In genomic region chr11:110909331-110909730, GRCh38 we compare ENCODE assay signal across 28 cellular contexts.
DNase-seq lines count a peak whose midpoint lies in the region; TF ChIP-seq lines count a peak whose summit lies in the region.
"Had no signal": no experiment of that assay in that cellular context is flagged by ENCODE, and none has a peak within 500 bp of the region (broad histone marks: within the 10 kb centered on the region; RNA-seq: fewer than 3 reads in every experiment).

No MANE protein-coding gene starts in this region.

- peaks cover 24% of the 10 kb centered on the region for H3K4me1 Mint-ChIP-seq in activated T-cell treated with anti-CD3 and anti-CD28 coated beads, Interleukin-2, amount 50 U/mL, for 24 hours (ENCODE audit: low read depth)

- no peak overlapping the region for H2AK5ac ChIP-seq in mesenchymal stem cell (ENCODE audit: low read length, severe bottlenecking)

- intact Hi-C loops in vagina (cut with DNase I) (no loop called here), colonic mucosa (cut with DNase I) (no loop called here)

- H2AFZ ChIP-seq in mesenchymal stem cell (ENCODE audit: low read depth, low read length), result no peak overlapping the region

- H3K27ac Mint-ChIP-seq in activated T-cell treated with anti-CD3 and anti-CD28 coated beads, Interleukin-2, amount 50 U/mL, for 24 hours, result no peak overlapping the region
- H3K27ac Mint-ChIP-seq: activated naive CD4-positive, alpha-beta T cell treated with anti-CD3 and anti-CD28 coated beads, Interleukin-2, amount 50 U/mL, for 24 hours; activated T-helper 17 cell treated with anti-CD3 and anti-CD28 coated beads, Interleukin-2, amount 50 U/mL, for 72 hours; dendritic cell treated with granulocyte-macrophage colony-stimulating factor and Interleukin-4, amounts not matched to agents 40 ng/mL and 50 ng/mL, for 4 days; natural killer cell; T-helper 1 cell treated with Interleukin-12 subunit alpha and Interleukin-12 subunit beta and Interleukin-4 antibody, amounts not matched to agents 30 μg/mL and 1 μg/mL, for 36 hours had no signal

- H3K18ac ChIP-seq in mesenchymal stem cell (ENCODE audit: low read depth in 1 of 2, low read length in 2 of 2), result no peak overlapping the region

- no peaks in the 10 kb centered on the region for H3K27me3 Mint-ChIP-seq in activated T-cell treated with anti-CD3 and anti-CD28 coated beads, Interleukin-2, amount 50 U/mL, for 24 hours
- H3K27me3 Mint-ChIP-seq: activated naive CD4-positive, alpha-beta T cell treated with anti-CD3 and anti-CD28 coated beads, Interleukin-2, amount 50 U/mL, for 24 hours; CD4-positive, alpha-beta memory T cell; stimulated activated naive CD8-positive, alpha-beta T cell treated with anti-CD3 and anti-CD28 coated beads, Interleukin-15, amount 100 ng/mL, for 72 hours had no signal

- no peak overlapping the region for H3K14ac ChIP-seq in mesenchymal stem cell (ENCODE audit: low read length in 2 of 2)

- no peaks in the 10 kb centered on the region for H3K36me3 Mint-ChIP-seq in activated T-cell treated with anti-CD3 and anti-CD28 coated beads, Interleukin-2, amount 50 U/mL, for 24 hours (ENCODE audit: low read depth)
- H3K36me3 Mint-ChIP-seq: CD4-positive, alpha-beta memory T cell; natural killer cell had no signal

- no peak overlapping the region for H3K23ac ChIP-seq in mesenchymal stem cell (ENCODE audit: low read length in 2 of 2)

- no peaks in the 10 kb centered on the region for H3K9me3 ChIP-seq in mesenchymal stem cell (ENCODE audit: control insufficient read depth, low read length)
- H3K9me3 ChIP-seq in vagina, result no peaks in the 10 kb centered on the region
- no peaks in the 10 kb centered on the region for H3K9me3 ChIP-seq in colonic mucosa
- H3K9me3 ChIP-seq: left ventricle myocardium inferior, MG63, pancreas, Peyer's patch, right lobe of liver, SJSA1, tibial artery had no signal

- no peak overlapping the region for H3K4ac ChIP-seq in mesenchymal stem cell (ENCODE audit: low read depth in 1 of 2, low read length in 2 of 2)

- H2BK15ac ChIP-seq in mesenchymal stem cell (ENCODE audit: low read depth, poor library complexity, severe bottlenecking), result no peak overlapping the region

- peak; percentile 47 to 79 for DNase-seq in NCI-H524 (lab: John Stamatoyannopoulos, UW)
- peak; percentile 48 for DNase-seq in epithelial cell of prostate (ENCODE audit: low read depth, low spot score)
- no peak for DNase-seq in mesenchymal stem cell
- DNase-seq in vagina (ENCODE audit: extremely low spot score in 2 of 2), result no peak
- DNase-seq in SW 1271 (lab: John Stamatoyannopoulos, UW), result no peak
- DNase-seq in colonic mucosa, result no peak
- no peak for DNase-seq in activated T-cell treated with anti-CD3 and anti-CD28 coated beads, Interleukin-2, amount 50 U/mL, for 24 hours
- DNase-seq: activated CD4-positive, alpha-beta T cell treated with anti-CD3 and anti-CD28 coated beads for 4 hours; aorta; CD4-positive, alpha-beta memory T cell; left ventricle myocardium inferior; midbrain; natural killer cell; NCI-H1417 treated with DMSO at 0.1 percent for 48 hours; NCI-H2081 treated with DMSO at 0.1 percent for 48 hours; NCI-H446; pancreas; Peyer's patch; right lobe of liver; stimulated activated naive CD8-positive, alpha-beta T cell treated with anti-CD3 and anti-CD28 coated beads, Interleukin-15, amount 100 ng/mL, for 72 hours; tibial artery had no signal

- no peaks in the 10 kb centered on the region for H3K9me3 Mint-ChIP-seq in activated T-cell treated with anti-CD3 and anti-CD28 coated beads, Interleukin-2, amount 50 U/mL, for 24 hours
- H3K9me3 Mint-ChIP-seq: activated naive CD4-positive, alpha-beta T cell treated with anti-CD3 and anti-CD28 coated beads, Interleukin-2, amount 50 U/mL, for 24 hours; dendritic cell treated with granulocyte-macrophage colony-stimulating factor and Interleukin-4, amounts not matched to agents 40 ng/mL and 50 ng/mL, for 4 days had no signal

- H3K9ac ChIP-seq in mesenchymal stem cell (ENCODE audit: low read length) (peak overlapping the region; percentile 76), colonic mucosa (ENCODE audit: low read depth in 2 of 2, low read length in 2 of 2) (no peak overlapping the region)

- H3K4me3 ChIP-seq in mesenchymal stem cell (ENCODE audit: insufficient read depth in 1 of 2, low read depth in 1 of 2, low read length in 2 of 2), result no peak overlapping the region
- H3K4me3 ChIP-seq in vagina, result no peak overlapping the region
- H3K4me3 ChIP-seq in colonic mucosa, result no peak overlapping the region
- H3K4me3 ChIP-seq: K562, left ventricle myocardium inferior, MG63, pancreas, Peyer's patch, right lobe of liver, SJSA1, tibial artery had no signal

- H2BK120ac ChIP-seq in mesenchymal stem cell (ENCODE audit: low read depth, low read length), result no peak overlapping the region

- 75% methylated on average over 8 of the region's 8 CpGs for WGBS in mesenchymal stem cell

- no peak overlapping the region for H2BK12ac ChIP-seq in mesenchymal stem cell (ENCODE audit: low read length in 2 of 2)

- H3K4me1 ChIP-seq in mesenchymal stem cell (ENCODE audit: control insufficient read depth, insufficient read depth, low read depth, low read length) (peaks cover 3% of the 10 kb centered on the region), vagina (peaks cover 43% of the 10 kb centered on the region), colonic mucosa (peaks cover 6% of the 10 kb centered on the region)
- H3K4me1 ChIP-seq: left ventricle myocardium inferior, Peyer's patch, right lobe of liver, SJSA1, tibial artery had no signal

- H4K8ac ChIP-seq in mesenchymal stem cell (ENCODE audit: low read length), result no peak overlapping the region

- H3K27me3 ChIP-seq in mesenchymal stem cell (ENCODE audit: control insufficient read depth in 1 of 2, insufficient read depth in 1 of 2, low read length in 2 of 2) (no peaks in the 10 kb centered on the region), vagina (no peaks in the 10 kb centered on the region), colonic mucosa (no peaks in the 10 kb centered on the region)
- H3K27me3 ChIP-seq: MG63, pancreas, Peyer's patch, right lobe of liver, SJSA1, tibial artery had no signal

- H3K27ac ChIP-seq in epithelial cell of prostate (peak overlapping the region; percentile 28), mesenchymal stem cell (ENCODE audit: low read length, poor library complexity, severe bottlenecking) (no peak overlapping the region), vagina (peak overlapping the region; percentile 4), colonic mucosa (no peak overlapping the region)
- H3K27ac ChIP-seq: left ventricle myocardium inferior, pancreas, Peyer's patch, right lobe of liver, SJSA1, tibial artery had no signal

- no peak overlapping the region for H3K4me3 Mint-ChIP-seq in activated T-cell treated with anti-CD3 and anti-CD28 coated beads, Interleukin-2, amount 50 U/mL, for 24 hours
- H3K4me3 Mint-ChIP-seq: activated naive CD4-positive, alpha-beta T cell treated with anti-CD3 and anti-CD28 coated beads, Interleukin-2, amount 50 U/mL, for 24 hours; activated T-helper 17 cell treated with anti-CD3 and anti-CD28 coated beads, Interleukin-2, amount 50 U/mL, for 72 hours; dendritic cell treated with granulocyte-macrophage colony-stimulating factor and Interleukin-4, amounts not matched to agents 40 ng/mL and 50 ng/mL, for 4 days; natural killer cell; stimulated activated naive CD8-positive, alpha-beta T cell treated with anti-CD3 and anti-CD28 coated beads, Interleukin-15, amount 100 ng/mL, for 72 hours; T-helper 1 cell treated with Interleukin-12 subunit alpha and Interleukin-12 subunit beta and Interleukin-4 antibody, amounts not matched to agents 30 μg/mL and 1 μg/mL, for 36 hours had no signal

- TF ChIP-seq POLR2A in vagina (IDR thresholded peaks at IDR 0.05), result no peak

- no peak for TF ChIP-seq CTCF in vagina (IDR thresholded peaks at IDR 0.05)
- TF ChIP-seq CTCF in colonic mucosa (IDR thresholded peaks at IDR 0.05), result no peak

- no peaks in the 10 kb centered on the region for H3K79me1 ChIP-seq in mesenchymal stem cell (replicated peaks; ENCODE audit: low read length, poor library complexity, severe bottlenecking)

- no peak overlapping the region for H4K91ac ChIP-seq in mesenchymal stem cell (ENCODE audit: low read length)

- H3K4me2 ChIP-seq in mesenchymal stem cell (ENCODE audit: low read length, poor library complexity, severe bottlenecking), result no peak overlapping the region

- no peak overlapping the region for H2BK5ac ChIP-seq in mesenchymal stem cell (ENCODE audit: low read depth, low read length, poor library complexity, severe bottlenecking)

- H3K36me3 ChIP-seq in mesenchymal stem cell (ENCODE audit: control insufficient read depth in 1 of 2, insufficient read depth in 2 of 2, low read depth in 1 of 2, low read length in 2 of 2) (no peaks in the 10 kb centered on the region), vagina (no peaks in the 10 kb centered on the region), colonic mucosa (no peaks in the 10 kb centered on the region)
- H3K36me3 ChIP-seq: left ventricle myocardium inferior, MG63, pancreas, Peyer's patch, right lobe of liver, SJSA1, tibial artery had no signal

Comparison
In these comparisons a context has a peak if more than half of its experiments do, and no peak if none do; other contexts are left out.
1. DNase-seq: peak in NCI-H524 (2 of 2) and epithelial cell of prostate (single experiment); none in mesenchymal stem cell (single experiment), vagina (0 of 2), SW 1271 (0 of 2), colonic mucosa (single experiment) and activated T-cell treated with anti-CD3 and anti-CD28 coated beads, Interleukin-2, amount 50 U/mL, for 24 hours (single experiment).
2. H3K27ac ChIP-seq: peak in epithelial cell of prostate (single experiment) and vagina (single experiment); none in mesenchymal stem cell (single experiment) and colonic mucosa (single experiment).